In the genomic region with DNA sequence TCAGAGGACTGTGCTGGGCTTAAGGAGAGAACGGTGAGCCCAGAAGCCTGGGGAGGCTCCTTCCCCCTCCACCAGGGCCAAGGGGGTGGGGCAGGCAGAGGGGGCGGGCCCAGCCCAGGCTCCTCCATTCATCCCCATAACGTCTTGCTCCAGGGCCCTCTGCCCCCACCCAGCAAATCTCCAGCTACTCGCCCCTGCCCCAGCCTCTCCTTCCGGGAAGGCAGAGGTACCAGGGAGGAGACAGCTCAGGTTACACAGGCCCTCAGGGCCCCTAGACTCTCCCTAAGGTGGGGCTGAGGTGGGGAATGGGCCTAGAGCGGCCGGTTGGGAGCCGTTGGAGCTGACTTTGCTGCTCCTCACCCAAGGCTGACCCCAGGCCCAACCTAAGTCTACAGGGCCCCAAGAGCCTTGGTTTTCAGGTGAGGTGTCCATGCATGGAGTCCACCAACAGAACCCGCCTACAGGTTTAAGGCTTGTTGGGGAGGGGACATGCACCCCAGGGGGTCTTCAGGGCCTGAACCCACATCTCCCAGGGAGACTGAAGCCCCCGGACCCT, we compare ENCODE assay signal across 8 cellular contexts. TPM values are rescaled to one million over a fixed set of nuclear protein-coding genes. Genes with fewer than 3 reads are reported as not detected.
DNase-seq lines count a peak whose midpoint lies in the region; ATAC-seq, FAIRE-seq and TF ChIP-seq lines count a peak whose summit lies in the region.

No MANE protein-coding gene starts in this region.

- DNase-seq in GM06990 (ENCODE audit: extremely low read depth, insufficient read length), result no peak
- no peak for DNase-seq in Panc1 (ENCODE audit: low read depth, low spot score)
- DNase-seq in fibroblast of lung (ENCODE audit: low read depth in 2 of 2), result no peak
- peak in 5 of 6 donors; percentile 45 to 73 (median 56) for DNase-seq in pancreas
- DNase-seq in stimulated activated naive CD4-positive, alpha-beta T cell (lab: John Stamatoyannopoulos, UW), result no peak
- DNase-seq in NCI-H446 treated with DMSO at 0.1 percent for 48 hours (lab: John Stamatoyannopoulos, UW), result no peak
- DNase-seq in SKM-1 (lab: John Stamatoyannopoulos, UW; ENCODE audit: unreplicated experiment), result no peak
- no peak for DNase-seq in GDM1 (lab: John Stamatoyannopoulos, UW)

- H3K36me3 ChIP-seq in GM06990 (ENCODE audit: control insufficient read depth, insufficient read depth, low read length), result no peaks in the 10 kb centered on the region
- no peaks in the 10 kb centered on the region; the same call in 1 of the 2 replicates for H3K36me3 ChIP-seq in Panc1 (ENCODE audit: control insufficient read depth, insufficient read depth, low read length)
- peaks cover 5% of the 10 kb centered on the region for H3K36me3 ChIP-seq in fibroblast of lung (ENCODE audit: control insufficient read depth, insufficient read depth, low read length)
- H3K36me3 ChIP-seq in pancreas, result no peaks in the 10 kb centered on the region

- no peaks in the 10 kb centered on the region for H4K20me1 ChIP-seq in fibroblast of lung (ENCODE audit: control insufficient read depth, extremely low read depth, insufficient read depth, low read length)

- no TSS peak for BruUV-seq in Panc1 (replicated peaks; lab: Mats Ljungman, UMichigan)

- H3K9ac ChIP-seq in fibroblast of lung (ENCODE audit: insufficient read depth, low read length), result no peak overlapping the region

- H3K4me2 ChIP-seq in fibroblast of lung (ENCODE audit: extremely low read depth, insufficient read depth, low read length), result peak overlapping the region; percentile 64

- no peaks in the 10 kb centered on the region for H3K9me3 ChIP-seq in Panc1 (ENCODE audit: control insufficient read depth, insufficient read depth, low read depth, low read length)
- no peaks in the 10 kb centered on the region for H3K9me3 ChIP-seq in fibroblast of lung (ENCODE audit: control insufficient read depth, insufficient read depth, low read depth, low read length)
- no peaks in the 10 kb centered on the region for H3K9me3 ChIP-seq in pancreas

- POLR2A ChIA-PET in Panc1 (lab: Charles Lee), result no interaction called here

- no peak overlapping the region for H2AFZ ChIP-seq in fibroblast of lung (ENCODE audit: low read length)

- TF ChIP-seq CTCF in GM06990 (IDR thresholded peaks at IDR 0.05; ENCODE audit: insufficient read depth, low read length, poor library complexity, severe bottlenecking), result no peak
- no peak for TF ChIP-seq CTCF in Panc1 (IDR thresholded peaks at IDR 0.05)
- no peak for TF ChIP-seq CTCF in fibroblast of lung (conservative IDR thresholded peaks at IDR 0.05 in 1 of 2, IDR thresholded peaks at IDR 0.05 in 1 of 2; ENCODE audit: low read depth in 1 of 2, low read length in 2 of 2)
- no peak for TF ChIP-seq CTCF in pancreas (IDR thresholded peaks at IDR 0.05)

- 15 to 19% methylated on average over 10 of the region's 10 CpGs for WGBS in pancreas, 2 donors

- intact Hi-C loops in Panc1 (cut with micrococcal nuclease; ENCODE audit: unreplicated experiment), result no loop called here
- intact Hi-C loops in pancreas (cut with DNase I), result no loop called here

- ATAC-seq in Panc1, result peak; percentile 6; the same call in 1 of the 2 replicates
- ATAC-seq in pancreas, result peak; percentile 5 to 17 (median 12)

- no peak for FAIRE-seq in pancreas (lab: Jason Lieb, UNC)

- peak overlapping the region; percentile 61 for H3K4me3 ChIP-seq in GM06990 (replicated peaks; ENCODE audit: low read depth, low read length)
- peak overlapping the region; percentile 89 to 96 for H3K4me3 ChIP-seq in Panc1 (ENCODE audit: low read depth in 2 of 2, low read length in 2 of 2)
- peak overlapping the region; percentile 48 to 85 (median 74) for H3K4me3 ChIP-seq in fibroblast of lung (replicated peaks in 1 of 4; ENCODE audit: control extremely low read depth in 1 of 4, insufficient read depth in 1 of 4, low read depth in 3 of 4, low read length in 4 of 4)
- peak overlapping the region; percentile 63 to 94 (median 88) for H3K4me3 ChIP-seq in pancreas

- in situ Hi-C loops in Panc1 (cut with HindIII; ENCODE audit: low pct_unique_long_range_greater_than_20kb, low sequenced_read_pairs), result no loop called here

- CTCF ChIA-PET in Panc1 (lab: Charles Lee), result interaction anchor here (0.6 to 0.7 kb wide), 2 partner anchors 64 to 208 kb away, joined by 3 to 6 read pairs; no protein-coding TSS in a partner anchor

- H3K4me1 ChIP-seq in Panc1 (ENCODE audit: control insufficient read depth, insufficient read depth, low read length) (peaks cover 74% of the 10 kb centered on the region), fibroblast of lung (ENCODE audit: control insufficient read depth, extremely low read depth, insufficient read depth, low read length) (peaks cover 33% of the 10 kb centered on the region), pancreas (peaks cover 21 to 29% (median 25%) of the 10 kb centered on the region in 3 donors)

- peaks cover 5% of the 10 kb centered on the region for H3K79me2 ChIP-seq in fibroblast of lung (ENCODE audit: control insufficient read depth, insufficient read depth, low read length)

- peak overlapping the region; percentile 88 for H3K27ac ChIP-seq in Panc1 (ENCODE audit: low read length)
- no peak overlapping the region for H3K27ac ChIP-seq in fibroblast of lung (ENCODE audit: insufficient read depth, low read length)
- H3K27ac ChIP-seq in pancreas, result peak overlapping the region; percentile 51 to 64 (median 63)

- H3K27me3 ChIP-seq in GM06990 (replicated peaks; ENCODE audit: control insufficient read depth, insufficient read depth, low read length), result peaks cover 1% of the 10 kb centered on the region
- no peaks in the 10 kb centered on the region for H3K27me3 ChIP-seq in Panc1 (ENCODE audit: control insufficient read depth, insufficient read depth, low read length)
- H3K27me3 ChIP-seq in fibroblast of lung (ENCODE audit: control insufficient read depth, insufficient read depth, low read length), result no peaks in the 10 kb centered on the region
- no peaks in the 10 kb centered on the region for H3K27me3 ChIP-seq in pancreas

RNA-seq across cellular contexts. Expression of gene LAMA5, which starts 1.2 kb away (rescaled TPM):
- total RNA-seq in Panc1 (2021; ENCODE audit: unreplicated experiment) (497 TPM), fibroblast of lung (47.0 and 81.6 TPM in 2 replicates), pancreas (10 to 100 TPM; 43.6 to 89.5 (median 59.4) TPM)
- polyA plus RNA-seq in Panc1 (2012; ENCODE audit: insufficient read length), result 508 TPM
- polyA plus RNA-seq in fibroblast of lung (1.5 and 4.3 TPM in 2 replicates), pancreas (100 to 1,000 TPM; 259 to 344 TPM)
- 22.0 and 58.2 TPM in 2 replicates for polyA plus RNA-seq in fibroblast of lung (2012)
- 6.9 and 17.3 TPM in 2 replicates for polyA minus RNA-seq in fibroblast of lung (ENCODE audit: low replicate concordance)

RNA-seq across cellular contexts. Expression of gene RPS21, which starts 21.0 kb away (rescaled TPM):
- 1,761 TPM for total RNA-seq in Panc1 (2021; ENCODE audit: unreplicated experiment)
- 4,052 TPM for polyA plus RNA-seq in Panc1 (2012; ENCODE audit: insufficient read length)
- 718 and 867 TPM in 2 replicates for total RNA-seq in fibroblast of lung
- polyA plus RNA-seq in fibroblast of lung, result 2,081 and 2,825 TPM in 2 replicates
- 3,514 and 3,924 TPM in 2 replicates for polyA plus RNA-seq in fibroblast of lung (2012)
- 272 and 495 TPM in 2 replicates for polyA minus RNA-seq in fibroblast of lung (ENCODE audit: low replicate concordance)
- 1,000 to 10,000 TPM in 2 of 6 donors, 100 to 1,000 TPM in 4; 662 to 1,102 (median 850) TPM for total RNA-seq in pancreas
- 1,000 to 10,000 TPM; 2,124 to 2,141 TPM for polyA plus RNA-seq in pancreas

RNA-seq across cellular contexts. Expression of gene CABLES2, which starts 41.2 kb away (rescaled TPM):
- total RNA-seq in Panc1 (2021; ENCODE audit: unreplicated experiment) (9.8 TPM), fibroblast of lung (0.51 and 0.66 TPM in 2 replicates), pancreas (1 to 10 TPM; 1.4 to 2.3 (median 1.9) TPM)
- 12.0 TPM for polyA plus RNA-seq in Panc1 (2012; ENCODE audit: insufficient read length)
- polyA plus RNA-seq in fibroblast of lung (2.9 and 4.4 TPM in 2 replicates), pancreas (1 to 10 TPM; 1.5 to 2.9 TPM)
- polyA plus RNA-seq in fibroblast of lung (2012), result 3.4 and 5.3 TPM in 2 replicates
- polyA minus RNA-seq in fibroblast of lung (ENCODE audit: low replicate concordance), result 7.4 and 8.2 TPM in 2 replicates

Comparison
In these comparisons a context has a peak if more than half of its experiments do, and no peak if none do; other contexts are left out.
1. DNase-seq: peak in pancreas (5 of 6); none in GM06990 (single experiment), Panc1 (single experiment), fibroblast of lung (0 of 2), stimulated activated naive CD4-positive, alpha-beta T cell (0 of 6), NCI-H446 treated with DMSO at 0.1 percent for 48 hours (single experiment), SKM-1 (single experiment) and GDM1 (single experiment).
2. Peak in every context shown above with its lines, with median percentiles within 50 percentile points of each other: H3K4me3 ChIP-seq.